Comparison of ENCODE assay signal across 1 cellular context in genomic region chr15:42079401-42079908, GRCh38.
TF ChIP-seq lines count a peak whose summit lies in the region.

No MANE protein-coding gene starts in this region.

TF ChIP-seq in K562, 482 proteins besides CTCF, POLR2A, EP300 and RAD21 (continued from another document and continues in another):
- TF ChIP-seq MGA (IDR thresholded peaks at IDR 0.05) (peak; percentile 63), NRF1 (conservative IDR thresholded peaks at IDR 0.05 in 1 of 2, IDR thresholded peaks at IDR 0.05 in 1 of 2) (peak; percentile 80 to 85), POLR2G (IDR thresholded peaks at IDR 0.05; ENCODE audit: low read depth, low read length) (peak; percentile 26; the same call in 1 of the 2 replicates), ZBTB7A (IDR thresholded peaks at IDR 0.05; ENCODE audit: borderline replicate concordance, control insufficient read depth, low read depth, low read length) (peak; percentile 38; the same call in 1 of the 2 replicates), MAX (CRISPR knock-in tag; IDR thresholded peaks at IDR 0.05) (peak; percentile 90), EGR1 (conservative IDR thresholded peaks at IDR 0.05) (peak; percentile 44), ZBTB33 (CRISPR knock-in tag; IDR thresholded peaks at IDR 0.05) (peak; percentile 35; the same call in 1 of the 2 replicates), ZNF507 (tag; conservative IDR thresholded peaks at IDR 0.05) (no peak), MYC (IDR thresholded peaks at IDR 0.05; ENCODE audit: low read depth, low read length) (peak; percentile 57; the same call in 1 of the 2 replicates), MYC (CRISPR knock-in tag; IDR thresholded peaks at IDR 0.05; ENCODE audit: borderline replicate concordance, low read depth) (no peak), PRDM10 (IDR thresholded peaks at IDR 0.05; ENCODE audit: partially characterized antibody) (no peak), PHF8 (IDR thresholded peaks at IDR 0.05; ENCODE audit: borderline replicate concordance, low read length) (peak; percentile 19; the same call in 1 of the 2 replicates), RBFOX2 (IDR thresholded peaks at IDR 0.05; ENCODE audit: low read depth, low read length) (0 out of 2 replicates have a peak, but pooled peaks have one; percentile 24), FOXP1 (CRISPR knock-in tag; IDR thresholded peaks at IDR 0.05) (no peak), RFX7 (CRISPR knock-in tag; IDR thresholded peaks at IDR 0.05) (no peak), CEBPB (tag; IDR thresholded peaks at IDR 0.05) (no peak), ETV5 (CRISPR knock-in tag; IDR thresholded peaks at IDR 0.05; ENCODE audit: low read depth) (no peak), ATF1 (CRISPR knock-in tag; IDR thresholded peaks at IDR 0.05) (no peak), ATF1 (tag; IDR thresholded peaks at IDR 0.05) (peak; percentile 29; the same call in 1 of the 2 replicates), TFAP4 (CRISPR knock-in tag; IDR thresholded peaks at IDR 0.05; ENCODE audit: borderline replicate concordance) (peak; percentile 23; the same call in 1 of the 2 replicates), E2F6 (IDR thresholded peaks at IDR 0.05; ENCODE audit: borderline replicate concordance in 1 of 2, extremely low read depth in 1 of 2, insufficient read depth in 1 of 2, insufficient read length in 1 of 2, low read depth in 1 of 2, low read length in 1 of 2, poor library complexity in 1 of 2, severe bottlenecking in 1 of 2) (peak; percentile 62 to 78), CREB1 (IDR thresholded peaks at IDR 0.05) (no peak), CREB1 (CRISPR knock-in tag; IDR thresholded peaks at IDR 0.05) (no peak)
- TF ChIP-seq, protein P1, sequence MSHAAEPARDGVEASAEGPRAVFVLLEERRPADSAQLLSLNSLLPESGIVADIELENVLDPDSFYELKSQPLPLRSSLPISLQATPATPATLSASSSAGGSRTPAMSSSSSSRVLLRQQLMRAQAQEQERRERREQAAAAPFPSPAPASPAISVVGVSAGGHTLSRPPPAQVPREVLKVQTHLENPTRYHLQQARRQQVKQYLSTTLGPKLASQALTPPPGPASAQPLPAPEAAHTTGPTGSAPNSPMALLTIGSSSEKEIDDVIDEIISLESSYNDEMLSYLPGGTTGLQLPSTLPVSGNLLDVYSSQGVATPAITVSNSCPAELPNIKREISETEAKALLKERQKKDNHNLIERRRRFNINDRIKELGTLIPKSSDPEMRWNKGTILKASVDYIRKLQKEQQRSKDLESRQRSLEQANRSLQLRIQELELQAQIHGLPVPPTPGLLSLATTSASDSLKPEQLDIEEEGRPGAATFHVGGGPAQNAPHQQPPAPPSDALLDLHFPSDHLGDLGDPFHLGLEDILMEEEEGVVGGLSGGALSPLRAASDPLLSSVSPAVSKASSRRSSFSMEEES (CRISPR knock-in tag; IDR thresholded peaks at IDR 0.05), result no peak
- TF ChIP-seq, protein P2, sequence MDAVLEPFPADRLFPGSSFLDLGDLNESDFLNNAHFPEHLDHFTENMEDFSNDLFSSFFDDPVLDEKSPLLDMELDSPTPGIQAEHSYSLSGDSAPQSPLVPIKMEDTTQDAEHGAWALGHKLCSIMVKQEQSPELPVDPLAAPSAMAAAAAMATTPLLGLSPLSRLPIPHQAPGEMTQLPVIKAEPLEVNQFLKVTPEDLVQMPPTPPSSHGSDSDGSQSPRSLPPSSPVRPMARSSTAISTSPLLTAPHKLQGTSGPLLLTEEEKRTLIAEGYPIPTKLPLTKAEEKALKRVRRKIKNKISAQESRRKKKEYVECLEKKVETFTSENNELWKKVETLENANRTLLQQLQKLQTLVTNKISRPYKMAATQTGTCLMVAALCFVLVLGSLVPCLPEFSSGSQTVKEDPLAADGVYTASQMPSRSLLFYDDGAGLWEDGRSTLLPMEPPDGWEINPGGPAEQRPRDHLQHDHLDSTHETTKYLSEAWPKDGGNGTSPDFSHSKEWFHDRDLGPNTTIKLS (IDR thresholded peaks at IDR 0.05; ENCODE audit: borderline replicate concordance, low read depth), result peak; percentile 35; the same call in 1 of the 2 replicates
- TF ChIP-seq, protein P3, sequence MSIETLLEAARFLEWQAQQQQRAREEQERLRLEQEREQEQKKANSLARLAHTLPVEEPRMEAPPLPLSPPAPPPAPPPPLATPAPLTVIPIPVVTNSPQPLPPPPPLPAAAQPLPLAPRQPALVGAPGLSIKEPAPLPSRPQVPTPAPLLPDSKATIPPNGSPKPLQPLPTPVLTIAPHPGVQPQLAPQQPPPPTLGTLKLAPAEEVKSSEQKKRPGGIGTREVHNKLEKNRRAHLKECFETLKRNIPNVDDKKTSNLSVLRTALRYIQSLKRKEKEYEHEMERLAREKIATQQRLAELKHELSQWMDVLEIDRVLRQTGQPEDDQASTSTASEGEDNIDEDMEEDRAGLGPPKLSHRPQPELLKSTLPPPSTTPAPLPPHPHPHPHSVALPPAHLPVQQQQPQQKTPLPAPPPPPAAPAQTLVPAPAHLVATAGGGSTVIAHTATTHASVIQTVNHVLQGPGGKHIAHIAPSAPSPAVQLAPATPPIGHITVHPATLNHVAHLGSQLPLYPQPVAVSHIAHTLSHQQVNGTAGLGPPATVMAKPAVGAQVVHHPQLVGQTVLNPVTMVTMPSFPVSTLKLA (conservative IDR thresholded peaks at IDR 0.05), result peak in 1 of 2 experiments; percentile 33; a peak in 2 of 4 replicates
